8 cellular contexts compared by ENCODE assay signal in genomic region chr16:29862383-29862883, GRCh38. TPM values are rescaled to one million over a fixed set of nuclear protein-coding genes. Genes with fewer than 3 reads are reported as not detected.
DNase-seq lines count a peak whose midpoint lies in the region; ATAC-seq and TF ChIP-seq lines count a peak whose summit lies in the region.

No MANE protein-coding gene starts in this region.

- H3K79me2 ChIP-seq in Loucy (ENCODE audit: insufficient read depth, low read length) (peaks cover 23% of the 10 kb centered on the region), mammary epithelial cell (ENCODE audit: insufficient read depth, low read length) (peaks cover 17% of the 10 kb centered on the region)

- peak overlapping the region; percentile 92 for H2AFZ ChIP-seq in Loucy (ENCODE audit: low read length)
- peak overlapping the region; percentile 92 for H2AFZ ChIP-seq in mammary epithelial cell (ENCODE audit: low read depth, low read length)

- in situ Hi-C loops in mammary epithelial cell (cut with MboI; ENCODE audit: low sequenced_read_pairs in 2 of 2): no loop called here

- peak; percentile 6 for DNase-seq in SIG-M5 treated with dmso at 0.1 percent for 504 hours (lab: John Stamatoyannopoulos, UW; ENCODE audit: unreplicated experiment)
- DNase-seq in SIG-M5 (lab: John Stamatoyannopoulos, UW): no peak
- DNase-seq in mammary epithelial cell: peak; percentile 30
- DNase-seq in left lung: no peak
- peak; percentile 24 for DNase-seq in superior temporal gyrus (ENCODE audit: extremely low spot score)
- DNase-seq in activated CD8-positive, alpha-beta memory T cell treated with anti-CD3 and anti-CD28 coated beads, Interleukin-2, amount 50 U/mL, for 48 hours: no peak

- CTCF ChIA-PET in mammary epithelial cell (lab: Charles Lee; ENCODE audit: low non-redundant PET): interaction anchor here (0.6 kb wide), 1 partner anchor 250 kb away, joined by 9 read pairs; no protein-coding TSS in a partner anchor

- peak overlapping the region; percentile 84 for H3K4me3 ChIP-seq in Loucy (ENCODE audit: low read length, poor library complexity, severe bottlenecking)
- H3K4me3 ChIP-seq in mammary epithelial cell (replicated peaks in 1 of 3; ENCODE audit: insufficient read depth in 1 of 3, low read depth in 2 of 3, low read length in 3 of 3): peak overlapping the region; percentile 83 to 97 (median 89)
- H3K4me3 ChIP-seq in left lung: peak overlapping the region; percentile 81 to 86

- peak overlapping the region; percentile 97 for H3K4me2 ChIP-seq in Loucy (ENCODE audit: low read depth, low read length, poor library complexity, severe bottlenecking)
- peak overlapping the region; percentile 92 for H3K4me2 ChIP-seq in mammary epithelial cell (ENCODE audit: insufficient read depth, low read depth, low read length)

- H3K9ac ChIP-seq in Loucy (ENCODE audit: low read depth, low read length, poor library complexity, severe bottlenecking): peak overlapping the region; percentile 78
- peak overlapping the region; percentile 54 for H3K9ac ChIP-seq in mammary epithelial cell (ENCODE audit: insufficient read depth, low read length)

- H3K4me1 ChIP-seq in Loucy (ENCODE audit: insufficient read depth, low read length, poor library complexity, severe bottlenecking): peaks cover 13% of the 10 kb centered on the region
- peaks cover 3% of the 10 kb centered on the region for H3K4me1 ChIP-seq in mammary epithelial cell (ENCODE audit: insufficient read depth, low read length)
- peaks cover 9 to 24% of the 10 kb centered on the region in 2 donors for H3K4me1 ChIP-seq in left lung

- H3K9me3 ChIP-seq in Loucy (ENCODE audit: insufficient read depth, low read depth, low read length) (no peaks in the 10 kb centered on the region), mammary epithelial cell (replicated peaks; ENCODE audit: insufficient read depth, low read length) (no peaks in the 10 kb centered on the region), left lung (no peaks in the 10 kb centered on the region)

- no peaks in the 10 kb centered on the region for H3K27me3 ChIP-seq in Loucy (ENCODE audit: insufficient read depth, low read length, poor library complexity, severe bottlenecking)
- H3K27me3 ChIP-seq in mammary epithelial cell (ENCODE audit: insufficient read depth, low read length): no peaks in the 10 kb centered on the region
- H3K27me3 ChIP-seq in left lung: no peaks in the 10 kb centered on the region

- dilution Hi-C loops in mammary epithelial cell (cut with HindIII; ENCODE audit: low sequenced_read_pairs): loop anchor here (5.0 kb wide), 1 partner anchor 80 kb away; no protein-coding TSS in a partner anchor

- H4K20me1 ChIP-seq in Loucy (ENCODE audit: insufficient read depth, low read length, poor library complexity, severe bottlenecking) (peaks cover 6% of the 10 kb centered on the region), mammary epithelial cell (ENCODE audit: insufficient read depth, low read length) (no peaks in the 10 kb centered on the region)

- peak; percentile 37 for ATAC-seq in left lung
- ATAC-seq in HG03378 (IDR thresholded peaks at IDR 0.05; ENCODE audit: unreplicated experiment): no peak

- no peaks in the 10 kb centered on the region for H3K9me2 ChIP-seq in Loucy (replicated peaks; ENCODE audit: low read depth, low read length)

- under 1% methylated on average over 21 of the region's 27 CpGs for WGBS in mammary epithelial cell (ENCODE audit: low coverage, missing lambda C conversion rate)

- H3F3A ChIP-seq in Loucy (ENCODE audit: low read depth): no peaks in the 10 kb centered on the region

- H3K36me3 ChIP-seq in Loucy (ENCODE audit: insufficient read depth, low read length) (no peaks in the 10 kb centered on the region; the same call in 1 of the 2 replicates), mammary epithelial cell (ENCODE audit: insufficient read depth, low read length) (peaks cover 3% of the 10 kb centered on the region), left lung (peaks cover 0 to 30% of the 10 kb centered on the region in 2 donors)

- H3K27ac ChIP-seq in mammary epithelial cell (ENCODE audit: insufficient read depth, low read depth, low read length): peak overlapping the region; percentile 9
- H3K27ac ChIP-seq in left lung: peak overlapping the region; percentile 84 to 87

- intact Hi-C loops in mammary epithelial cell (cut with micrococcal nuclease) (loop anchor here (1.0 to 2.0 kb wide), 3 partner anchors 132 to 159 kb away; partner anchors contain the start of gene HIRIP3), left lung (cut with DNase I) (loop anchor here in 1 of 2 donors (10.0 kb wide), 1 partner anchor 62 kb away; the partner anchor contains the start of gene KCTD13)

- no peak for TF ChIP-seq CTCF in Loucy (conservative IDR thresholded peaks at IDR 0.05; ENCODE audit: low read length)
- peak in 1 of 2 donors; percentile 33 for TF ChIP-seq CTCF in mammary epithelial cell (conservative IDR thresholded peaks at IDR 0.05 in 1 of 2, IDR thresholded peaks at IDR 0.05 in 1 of 2; ENCODE audit: extremely low read depth in 1 of 2, insufficient read depth in 1 of 2, low read depth in 1 of 2, low read length in 2 of 2)
- no peak for TF ChIP-seq CTCF in left lung (IDR thresholded peaks at IDR 0.05)

- BruUV-seq in mammary epithelial cell (replicated peaks; lab: Mats Ljungman, UMichigan): no TSS peak

RNA-seq across cellular contexts. Expression of gene CDIPT, which starts 0.6 kb away (rescaled TPM):
- 10 to 100 TPM; 47.8 to 72.2 TPM for total RNA-seq in mammary epithelial cell
- polyA plus RNA-seq in mammary epithelial cell: 72.2 TPM
- 76.9 TPM for polyA minus RNA-seq in mammary epithelial cell
- total RNA-seq in left lung: 10 to 100 TPM; 69.5 to 84.8 TPM

RNA-seq across cellular contexts. Expression of gene SEZ6L2, which starts 36.9 kb away (rescaled TPM):
- total RNA-seq in mammary epithelial cell: 10 to 100 TPM in 1 of 2 donors, 1 to 10 TPM in 1; 8.5 to 18.3 TPM
- polyA plus RNA-seq in mammary epithelial cell: 3.4 TPM
- polyA minus RNA-seq in mammary epithelial cell: 6.8 TPM
- total RNA-seq in left lung: 10 to 100 TPM in 1 of 2 donors, 1 to 10 TPM in 1; 7.7 to 30.2 TPM

RNA-seq across cellular contexts. Expression of gene ASPHD1, which starts 37.9 kb away (rescaled TPM):
- total RNA-seq in mammary epithelial cell (10 to 100 TPM in 1 of 2 donors, 1 to 10 TPM in 1; 1.5 to 14.7 TPM), left lung (10 to 100 TPM in 1 of 2 donors, 1 to 10 TPM in 1; 3.6 to 15.6 TPM)
- 2.7 TPM for polyA plus RNA-seq in mammary epithelial cell
- not detected for polyA minus RNA-seq in mammary epithelial cell

RNA-seq across cellular contexts. Expression of gene MVP, which starts 42.2 kb away (rescaled TPM):
- total RNA-seq in mammary epithelial cell (100 to 1,000 TPM; 116 to 138 TPM), left lung (100 to 1,000 TPM; 236 to 280 TPM)
- polyA plus RNA-seq in mammary epithelial cell: 102 TPM
- polyA minus RNA-seq in mammary epithelial cell: 493 TPM

RNA-seq across cellular contexts. Expression of gene PAGR1, which starts 46.5 kb away (rescaled TPM):
- total RNA-seq in mammary epithelial cell: 10 to 100 TPM; 13.7 to 24.9 TPM
- polyA plus RNA-seq in mammary epithelial cell: 25.1 TPM
- 18.4 TPM for polyA minus RNA-seq in mammary epithelial cell
- total RNA-seq in left lung: 10 to 100 TPM; 16.4 to 23.1 TPM

Comparison
In these comparisons a context has a peak if more than half of its experiments do, and no peak if none do; other contexts are left out.
1. DNase-seq: peak in SIG-M5 treated with dmso at 0.1 percent for 504 hours (single experiment), mammary epithelial cell (single experiment) and superior temporal gyrus (single experiment); none in SIG-M5 (single experiment), left lung (0 of 2) and activated CD8-positive, alpha-beta memory T cell treated with anti-CD3 and anti-CD28 coated beads, Interleukin-2, amount 50 U/mL, for 48 hours (single experiment).
2. Peak in every context shown above with its lines, with median percentiles within 50 percentile points of each other: H3K4me3 ChIP-seq.